In the genomic region with DNA sequence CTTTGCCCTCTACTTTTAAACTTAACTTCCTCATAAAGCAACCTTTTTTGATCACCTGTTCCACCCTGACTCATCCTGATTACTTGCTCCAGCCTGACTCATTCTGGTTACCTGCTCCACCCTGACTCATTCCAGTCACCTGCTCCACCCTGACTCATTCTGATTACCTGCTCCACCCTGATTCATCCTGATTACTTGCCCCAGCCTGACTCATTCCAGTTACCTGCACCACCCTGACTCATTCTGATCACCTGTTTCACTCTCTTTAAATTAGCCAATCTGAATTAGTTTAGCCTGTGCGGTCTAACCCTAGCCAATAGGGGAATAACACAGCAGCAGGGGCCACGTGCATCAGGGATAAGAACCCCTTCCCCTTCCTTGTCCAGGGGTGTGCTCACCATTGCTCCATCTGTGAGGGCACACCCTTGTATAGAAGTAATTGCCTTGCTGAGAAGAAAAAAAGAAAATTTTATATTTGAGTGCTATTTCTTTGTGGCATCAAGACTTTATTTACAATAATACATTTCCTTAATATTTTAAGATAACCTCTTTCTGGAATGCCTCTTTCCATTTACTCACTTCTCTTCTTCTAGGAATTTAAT, we compare ENCODE assay signal across 11 cellular contexts. TPM values are rescaled to one million over a fixed set of nuclear protein-coding genes. Genes with fewer than 3 reads are reported as not detected.
A peak's percentile ranks its signal among the peaks of the same experiment; 100 is the strongest.
DNase-seq lines count a peak whose midpoint lies in the region; ATAC-seq and TF ChIP-seq lines count a peak whose summit lies in the region.
"Had no signal": no experiment of that assay in that cellular context is flagged by ENCODE, and none has a peak within 500 bp of the region (broad histone marks: within the 10 kb centered on the region; RNA-seq: fewer than 3 reads in every experiment).

No MANE protein-coding gene starts in this region.

- peaks cover 0 to 4% of the 10 kb centered on the region in 2 donors for H3K9me3 Mint-ChIP-seq in activated naive CD4-positive, alpha-beta T cell treated with anti-CD3 and anti-CD28 coated beads, Interleukin-2, amount 50 U/mL, for 72 hours
- H3K9me3 Mint-ChIP-seq in nephron progenitor cell: peaks cover 10% of the 10 kb centered on the region

- DNase-seq in DMS53 (lab: John Stamatoyannopoulos, UW) (peak; percentile 79), RKO (ENCODE audit: low spot score) (peak; percentile 68), renal cortical epithelial cell (ENCODE audit: low read depth) (peak; percentile 93), nephron progenitor cell (no peak), NOMO-1 treated with dmso at 0.1 percent for 144 hours (lab: John Stamatoyannopoulos, UW; ENCODE audit: unreplicated experiment) (no peak), hepatic stellate cell (ENCODE audit: low spot score) (no peak)
- peak; percentile 49 to 80 for DNase-seq in activated naive CD4-positive, alpha-beta T cell treated with anti-CD3 and anti-CD28 coated beads, Interleukin-2, amount 50 U/mL, for 72 hours (ENCODE audit: low spot score in 2 of 2)
- DNase-seq: immature natural killer cell, NCI-H187 had no signal

- TF ChIP-seq CTCF in nephron progenitor cell (IDR thresholded peaks at IDR 0.05): no peak

- H3K4me1 Mint-ChIP-seq in nephron progenitor cell: no peaks in the 10 kb centered on the region

- H3K27me3 Mint-ChIP-seq in nephron progenitor cell (ENCODE audit: low read depth, poor library complexity): peaks cover 64% of the 10 kb centered on the region

- peak overlapping the region in 1 of 2 donors; percentile 57 for H3K27ac Mint-ChIP-seq in activated naive CD4-positive, alpha-beta T cell treated with anti-CD3 and anti-CD28 coated beads, Interleukin-2, amount 50 U/mL, for 72 hours
- H3K27ac Mint-ChIP-seq in nephron progenitor cell: no peak overlapping the region
- H3K27ac Mint-ChIP-seq: immature natural killer cell had no signal

- H3K36me3 Mint-ChIP-seq in activated naive CD4-positive, alpha-beta T cell treated with anti-CD3 and anti-CD28 coated beads, Interleukin-2, amount 50 U/mL, for 72 hours: no peaks in the 10 kb centered on the region
- H3K36me3 Mint-ChIP-seq in nephron progenitor cell (ENCODE audit: low read depth): no peaks in the 10 kb centered on the region

- no peak overlapping the region for H3K4me3 Mint-ChIP-seq in nephron progenitor cell
- H3K4me3 Mint-ChIP-seq: immature natural killer cell had no signal

- ATAC-seq in activated naive CD4-positive, alpha-beta T cell treated with anti-CD3 and anti-CD28 coated beads, Interleukin-2, amount 50 U/mL, for 72 hours: peak; percentile 94 to 97
- ATAC-seq in HG03045 (IDR thresholded peaks at IDR 0.05; ENCODE audit: unreplicated experiment): no peak

RNA-seq across cellular contexts. Expression of a gene that starts 17.9 kb away (rescaled TPM):
- under 1 TPM in 1 of 2 donors, not detected in 1; 0.91 TPM for total RNA-seq in activated naive CD4-positive, alpha-beta T cell treated with anti-CD3 and anti-CD28 coated beads, Interleukin-2, amount 50 U/mL, for 72 hours
- 1.7 and 5.7 TPM in 2 replicates for total RNA-seq in renal cortical epithelial cell
- total RNA-seq: SJSA1 had no signal

Comparison
In these comparisons a context has a peak if more than half of its experiments do, and no peak if none do; other contexts are left out.
1. DNase-seq: peak in DMS53 (single experiment), RKO (single experiment), activated naive CD4-positive, alpha-beta T cell treated with anti-CD3 and anti-CD28 coated beads, Interleukin-2, amount 50 U/mL, for 72 hours (2 of 2) and renal cortical epithelial cell (single experiment); none in nephron progenitor cell (single experiment), NOMO-1 treated with dmso at 0.1 percent for 144 hours (single experiment) and hepatic stellate cell (single experiment).